Comparison of ENCODE assay signal across 9 cellular contexts in genomic region chr3:127786358-127787070, GRCh38. TPM values are rescaled to one million over a fixed set of nuclear protein-coding genes. Genes with fewer than 3 reads are reported as not detected.
DNase-seq lines count a peak whose midpoint lies in the region; ATAC-seq and TF ChIP-seq lines count a peak whose summit lies in the region.
"Had no signal": no experiment of that assay in that cellular context is flagged by ENCODE, and none has a peak within 500 bp of the region (broad histone marks: within the 10 kb centered on the region; RNA-seq: fewer than 3 reads in every experiment).

No MANE protein-coding gene starts in this region.

- peaks cover 10% of the 10 kb centered on the region for H3K27me3 Mint-ChIP-seq in activated T-helper 17 cell treated with anti-CD3 and anti-CD28 coated beads, Interleukin-2, amount 50 U/mL, for 72 hours

- H3K4me3 Mint-ChIP-seq in activated T-helper 17 cell treated with anti-CD3 and anti-CD28 coated beads, Interleukin-2, amount 50 U/mL, for 72 hours: no peak overlapping the region

- H3K27ac Mint-ChIP-seq in activated T-helper 17 cell treated with anti-CD3 and anti-CD28 coated beads, Interleukin-2, amount 50 U/mL, for 72 hours: no peak overlapping the region

- H3K27ac ChIP-seq in BLaER1: no peak overlapping the region
- H3K27ac ChIP-seq in foreskin keratinocyte: no peak overlapping the region

- no peak for ATAC-seq in foreskin keratinocyte
- ATAC-seq in activated T-helper 17 cell treated with anti-CD3 and anti-CD28 coated beads, Interleukin-2, amount 50 U/mL, for 72 hours (replicated peaks): no peak
- ATAC-seq: HCT116 had no signal

- DNase-seq in NCI-H2171 treated with DMSO at 0.1 percent for 48 hours (lab: John Stamatoyannopoulos, UW) (peak; percentile 97), fibroblast of mammary gland (ENCODE audit: low read depth) (peak; percentile 74), nucleus accumbens (lab: John Stamatoyannopoulos, UW) (peak in 45 of 56 donors; percentile 9 to 79 (median 39)), NOMO-1 treated with DMSO at 0.1 percent for 48 hours (lab: John Stamatoyannopoulos, UW; ENCODE audit: unreplicated experiment) (no peak), foreskin keratinocyte (no peak)
- no peak for DNase-seq in activated CD8-positive, alpha-beta memory T cell treated with anti-CD3 and anti-CD28 coated beads for 24 hours

- H3K9ac ChIP-seq in BLaER1: no peak overlapping the region

- H3K27me3 ChIP-seq in BLaER1 (no peaks in the 10 kb centered on the region), foreskin keratinocyte (no peaks in the 10 kb centered on the region)

- H3K4me1 ChIP-seq in BLaER1: peaks cover 49% of the 10 kb centered on the region
- H3K4me1 ChIP-seq in foreskin keratinocyte: peaks cover 17% of the 10 kb centered on the region

- no peak overlapping the region for H3K4me3 ChIP-seq in BLaER1
- no peak overlapping the region for H3K4me3 ChIP-seq in fibroblast of mammary gland (ENCODE audit: control insufficient read depth, low read depth, low read length)

- no peaks in the 10 kb centered on the region for H3K36me3 ChIP-seq in BLaER1

- H3K9me3 ChIP-seq in BLaER1: no peaks in the 10 kb centered on the region

- no peaks in the 10 kb centered on the region for H3K4me1 Mint-ChIP-seq in activated T-helper 17 cell treated with anti-CD3 and anti-CD28 coated beads, Interleukin-2, amount 50 U/mL, for 72 hours

- peak overlapping the region; percentile 82 for H3K4me2 ChIP-seq in BLaER1

- H3K9me3 Mint-ChIP-seq in activated T-helper 17 cell treated with anti-CD3 and anti-CD28 coated beads, Interleukin-2, amount 50 U/mL, for 72 hours: no peaks in the 10 kb centered on the region

- H4K20me1 ChIP-seq in BLaER1: no peaks in the 10 kb centered on the region

- no peaks in the 10 kb centered on the region for H3K36me3 Mint-ChIP-seq in activated T-helper 17 cell treated with anti-CD3 and anti-CD28 coated beads, Interleukin-2, amount 50 U/mL, for 72 hours (ENCODE audit: low read depth)

- TF ChIP-seq CTCF in fibroblast of mammary gland (conservative IDR thresholded peaks at IDR 0.05; ENCODE audit: control insufficient read depth, insufficient read depth, low read depth, low read length) (no peak), foreskin keratinocyte (conservative IDR thresholded peaks at IDR 0.05) (no peak)

RNA-seq across cellular contexts. Expression of gene MGLL, which starts 35.8 kb away (rescaled TPM):
- total RNA-seq in foreskin keratinocyte: 48.7 and 54.9 TPM in 2 replicates
- polyA plus RNA-seq in foreskin keratinocyte: 37.9 and 39.9 TPM in 2 replicates
- total RNA-seq in activated T-helper 17 cell treated with anti-CD3 and anti-CD28 coated beads, Interleukin-2, amount 50 U/mL, for 72 hours: 1 to 10 TPM; 1.2 to 1.4 TPM

Comparison
In these comparisons a context has a peak if more than half of its experiments do, and no peak if none do; other contexts are left out.
1. DNase-seq: peak in NCI-H2171 treated with DMSO at 0.1 percent for 48 hours (single experiment), fibroblast of mammary gland (single experiment) and nucleus accumbens (45 of 56); none in NOMO-1 treated with DMSO at 0.1 percent for 48 hours (single experiment), foreskin keratinocyte (0 of 2) and activated CD8-positive, alpha-beta memory T cell treated with anti-CD3 and anti-CD28 coated beads for 24 hours (single experiment).
2. RNA of gene MGLL, which starts 35.8 kb away (total RNA-seq): 48.7 to 54.9 TPM in foreskin keratinocyte; 1.2 to 1.4 TPM in activated T-helper 17 cell treated with anti-CD3 and anti-CD28 coated beads, Interleukin-2, amount 50 U/mL, for 72 hours; every median in the first group is over 10 times any median in the second.